ENCODE assay signal across 17 cellular contexts in the genomic region with DNA sequence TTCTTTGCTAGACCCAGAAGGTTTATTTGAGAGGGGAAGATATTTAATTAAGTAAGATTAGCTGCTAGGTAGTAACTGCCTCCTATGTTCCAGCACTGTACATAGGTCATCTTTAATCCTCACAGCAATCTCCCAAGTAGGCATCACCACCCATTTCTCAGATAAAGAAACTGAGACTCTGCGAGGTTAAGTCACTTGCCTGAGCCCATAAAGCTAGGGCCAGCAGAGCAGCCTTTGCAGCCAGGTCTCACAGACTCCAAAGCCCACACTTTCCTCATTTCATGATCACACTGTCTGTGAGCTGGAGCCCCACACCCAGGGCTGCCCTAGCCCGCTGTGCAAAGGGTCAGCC. TPM values are rescaled to one million over a fixed set of nuclear protein-coding genes. Genes with fewer than 3 reads are reported as not detected.
DNase-seq lines count a peak whose midpoint lies in the region; ATAC-seq and TF ChIP-seq lines count a peak whose summit lies in the region.
"Had no signal": no experiment of that assay in that cellular context is flagged by ENCODE, and none has a peak within 500 bp of the region (broad histone marks: within the 10 kb centered on the region; RNA-seq: fewer than 3 reads in every experiment).

No MANE protein-coding gene starts in this region.

- intact Hi-C loops in sciatic nerve (cut with DNase I) = no loop called here

- no peaks in the 10 kb centered on the region for H3K9me2 ChIP-seq in hepatocyte (replicated peaks; ENCODE audit: insufficient read depth)

- peak overlapping the region; percentile 46; the same call in 1 of the 2 replicates for H3K27ac ChIP-seq in ACC112 (ENCODE audit: low read depth, low read length)
- peak overlapping the region; percentile 32 for H3K27ac ChIP-seq in SJCRH30
- H3K27ac ChIP-seq in hepatocyte = peak overlapping the region; percentile 100
- H3K27ac ChIP-seq: neural progenitor cell had no signal

- no peak overlapping the region for H3K4me3 Mint-ChIP-seq in T-helper 2 cell treated with Interferon-gamma antibody and Interleukin-4, amounts not matched to agents 5 μg/mL and 100 μg/mL, for 36 hours
- H3K4me3 Mint-ChIP-seq: activated naive CD4-positive, alpha-beta T cell treated with anti-CD3 and anti-CD28 coated beads for 36 hours; H9; neural progenitor cell; stimulated activated memory B cell treated with anti-CD40 and anti-IgM and Interleukin-4, amounts not matched to agents 10 μg/mL and 1 μg/mL and 100 μg/mL, for 72 hours had no signal

- H3K4me1 Mint-ChIP-seq in T-helper 2 cell treated with Interferon-gamma antibody and Interleukin-4, amounts not matched to agents 5 μg/mL and 100 μg/mL, for 36 hours (ENCODE audit: low read depth) = no peaks in the 10 kb centered on the region
- H3K4me1 Mint-ChIP-seq: H9; neural progenitor cell; stimulated activated memory B cell treated with anti-CD40 and anti-IgM and Interleukin-4, amounts not matched to agents 10 μg/mL and 1 μg/mL and 100 μg/mL, for 72 hours had no signal

- H4K20me1 ChIP-seq in hepatocyte (ENCODE audit: insufficient read depth, poor library complexity, severe bottlenecking) = no peaks in the 10 kb centered on the region

- no peaks in the 10 kb centered on the region for H3K36me3 Mint-ChIP-seq in T-helper 2 cell treated with Interferon-gamma antibody and Interleukin-4, amounts not matched to agents 5 μg/mL and 100 μg/mL, for 36 hours (ENCODE audit: low read depth)
- H3K36me3 Mint-ChIP-seq: neural progenitor cell; stimulated activated memory B cell treated with anti-CD40 and anti-IgM and Interleukin-4, amounts not matched to agents 10 μg/mL and 1 μg/mL and 100 μg/mL, for 72 hours had no signal

- H3K4me1 ChIP-seq in ACC112 (ENCODE audit: control insufficient read depth, insufficient read depth, low read length, unreplicated experiment) (peaks cover 44% of the 10 kb centered on the region), SJCRH30 (peaks cover 31% of the 10 kb centered on the region), hepatocyte (ENCODE audit: insufficient read depth) (peaks cover 45% of the 10 kb centered on the region)

- WGBS in hepatocyte (ENCODE audit: low lambda C conversion rate, missing lambda C conversion rate) = 93% methylated on average over 2 of the region's 2 CpGs

- no peak overlapping the region for H3K27ac Mint-ChIP-seq in T-helper 2 cell treated with Interferon-gamma antibody and Interleukin-4, amounts not matched to agents 5 μg/mL and 100 μg/mL, for 36 hours
- H3K27ac Mint-ChIP-seq: activated naive CD4-positive, alpha-beta T cell treated with anti-CD3 and anti-CD28 coated beads for 36 hours; H9; neural progenitor cell; stimulated activated memory B cell treated with anti-CD40 and anti-IgM and Interleukin-4, amounts not matched to agents 10 μg/mL and 1 μg/mL and 100 μg/mL, for 72 hours had no signal

- DNase-seq in SJCRH30 (no peak), hepatocyte (ENCODE audit: low spot score) (no peak), sciatic nerve (ENCODE audit: low spot score) (no peak), NCI-H82 treated with DMSO at 0.1 percent for 48 hours (lab: John Stamatoyannopoulos, UW; ENCODE audit: unreplicated experiment) (no peak), foreskin fibroblast (no peak)
- DNase-seq in T-helper 2 cell treated with Interferon-gamma antibody and Interleukin-4, amounts not matched to agents 5 μg/mL and 100 μg/mL, for 36 hours (ENCODE audit: low spot score) = no peak
- DNase-seq in NK-92 treated with Interleukin-12 subunit alpha and Interleukin-12 subunit beta, amount 100 ng/mL, for 24 hours (lab: John Stamatoyannopoulos, UW) = no peak
- DNase-seq: H9, MM.1S, NCI-H1930 had no signal

- H3K79me2 ChIP-seq in ACC112 (ENCODE audit: control insufficient read depth, insufficient read depth, low read length, unreplicated experiment) (no peaks in the 10 kb centered on the region), hepatocyte (no peaks in the 10 kb centered on the region)

- H3K27me3 Mint-ChIP-seq in T-helper 2 cell treated with Interferon-gamma antibody and Interleukin-4, amounts not matched to agents 5 μg/mL and 100 μg/mL, for 36 hours (ENCODE audit: low read depth) = peaks cover 3% of the 10 kb centered on the region

- H3K36me3 ChIP-seq in ACC112 (ENCODE audit: insufficient read depth, low read length) (no peaks in the 10 kb centered on the region; the same call in 1 of the 2 replicates), SJCRH30 (no peaks in the 10 kb centered on the region), hepatocyte (replicated peaks; ENCODE audit: insufficient read depth, low read depth) (no peaks in the 10 kb centered on the region)

- H3K9me3 ChIP-seq in SJCRH30 (replicated peaks) (peaks cover 8% of the 10 kb centered on the region), hepatocyte (ENCODE audit: low read depth) (no peaks in the 10 kb centered on the region)

- peak; percentile 25 for ATAC-seq in sciatic nerve
- ATAC-seq: stimulated activated memory B cell treated with anti-CD40 and anti-IgM and Interleukin-4, amounts not matched to agents 10 μg/mL and 1 μg/mL and 100 μg/mL, for 72 hours had no signal

- H3K4me2 ChIP-seq in hepatocyte = no peak overlapping the region
- H3K4me2 ChIP-seq: neural progenitor cell had no signal

- peaks cover 30% of the 10 kb centered on the region for H3K9me3 Mint-ChIP-seq in T-helper 2 cell treated with Interferon-gamma antibody and Interleukin-4, amounts not matched to agents 5 μg/mL and 100 μg/mL, for 36 hours

- TF ChIP-seq CTCF in hepatocyte (IDR thresholded peaks at IDR 0.05; ENCODE audit: poor library complexity) = no peak
- TF ChIP-seq CTCF in foreskin fibroblast (IDR thresholded peaks at IDR 0.05; ENCODE audit: low read depth, low read length) = no peak

- no peak overlapping the region for H3K4me3 ChIP-seq in ACC112 (ENCODE audit: low read depth, low read length)
- H3K4me3 ChIP-seq in SJCRH30 = no peak overlapping the region
- H3K4me3 ChIP-seq in hepatocyte = no peak overlapping the region
- H3K4me3 ChIP-seq in foreskin fibroblast (ENCODE audit: low read depth in 1 of 2, low read length in 2 of 2) = no peak overlapping the region
- H3K4me3 ChIP-seq: dorsolateral prefrontal cortex, neural progenitor cell had no signal

- no peaks in the 10 kb centered on the region for H3K27me3 ChIP-seq in ACC112 (ENCODE audit: insufficient read depth, low read length)
- no peaks in the 10 kb centered on the region for H3K27me3 ChIP-seq in SJCRH30
- no peaks in the 10 kb centered on the region for H3K27me3 ChIP-seq in hepatocyte
- H3K27me3 ChIP-seq: dorsolateral prefrontal cortex, neural progenitor cell had no signal

- no peak overlapping the region for H2AFZ ChIP-seq in ACC112 (ENCODE audit: low read length, unreplicated experiment)
- H2AFZ ChIP-seq in hepatocyte = no peak overlapping the region
- H2AFZ ChIP-seq: neural progenitor cell had no signal

RNA-seq across cellular contexts. Expression of a gene that starts 20.6 kb away (rescaled TPM):
- not detected in 2 replicates for total RNA-seq in SJCRH30 (2014; rRNA removed; shearing (Covaris generic))
- total RNA-seq in hepatocyte = not detected in 2 replicates
- not detected in 2 replicates for polyA plus RNA-seq in hepatocyte
- not detected for total RNA-seq in sciatic nerve
- total RNA-seq: activated naive CD4-positive, alpha-beta T cell treated with anti-CD3 and anti-CD28 coated beads for 36 hours; H9; lung microvascular endothelial cell; skeletal muscle tissue had no signal

RNA-seq across cellular contexts. Expression of a gene that starts 46.0 kb away (rescaled TPM):
- not detected in 2 replicates for total RNA-seq in SJCRH30 (2014; rRNA removed; shearing (Covaris generic))
- total RNA-seq in hepatocyte = not detected in 2 replicates
- polyA plus RNA-seq in hepatocyte = not detected in 2 replicates
- not detected for total RNA-seq in sciatic nerve
- total RNA-seq: activated naive CD4-positive, alpha-beta T cell treated with anti-CD3 and anti-CD28 coated beads for 36 hours; dorsolateral prefrontal cortex; H9; lung microvascular endothelial cell; skeletal muscle tissue had no signal

Comparison
In these comparisons a context has a peak if more than half of its experiments do, and no peak if none do; other contexts are left out.
1. H3K27ac ChIP-seq: peak in every context shown above with its lines; median percentile 100 in hepatocyte; 46 in ACC112; 32 in SJCRH30.